11 cellular contexts compared by ENCODE assay signal in the genomic region with DNA sequence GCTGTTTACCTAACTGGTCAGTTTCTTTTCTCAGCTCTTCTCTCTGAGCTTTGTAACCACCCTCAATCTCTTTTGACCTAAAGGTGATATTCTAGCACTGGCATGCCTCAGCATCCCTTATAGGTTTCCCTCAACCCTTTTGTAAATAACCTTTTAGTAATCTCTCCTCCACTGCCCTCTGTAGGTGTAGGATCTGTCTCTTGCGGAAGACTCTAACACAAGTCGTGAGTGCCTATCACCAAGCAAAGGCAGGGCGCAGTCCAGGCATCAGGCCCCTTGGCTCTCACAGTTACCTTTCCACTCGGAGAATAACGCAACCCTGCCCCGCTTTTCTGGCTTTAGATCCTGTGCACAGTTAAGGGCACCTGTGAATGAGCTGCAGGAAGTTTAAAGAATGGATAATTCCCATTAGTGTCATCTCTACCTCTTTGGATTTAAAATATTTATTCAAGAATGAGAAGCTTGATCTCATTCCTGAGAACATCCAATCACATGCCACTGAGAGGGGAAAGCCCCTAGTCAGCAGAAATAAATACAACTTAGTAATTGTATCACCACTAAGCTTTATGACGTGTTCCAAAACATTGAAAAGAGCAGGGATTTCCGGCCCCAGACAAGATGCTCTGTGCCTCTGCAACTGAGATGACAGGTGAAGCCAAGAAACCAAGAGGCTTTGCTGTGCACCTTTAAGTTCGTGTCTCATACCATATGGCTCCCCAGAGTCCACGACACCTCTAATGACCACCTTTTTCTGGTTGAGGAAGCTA. TPM values are rescaled to one million over a fixed set of nuclear protein-coding genes. Genes with fewer than 3 reads are reported as not detected.
DNase-seq lines count a peak whose midpoint lies in the region; ATAC-seq, FAIRE-seq and TF ChIP-seq lines count a peak whose summit lies in the region.
"Had no signal": no experiment of that assay in that cellular context is flagged by ENCODE, and none has a peak within 500 bp of the region (broad histone marks: within the 10 kb centered on the region; RNA-seq: fewer than 3 reads in every experiment).

No MANE protein-coding gene starts in this region.

- TF ChIP-seq CTCF in 22Rv1 (IDR thresholded peaks at IDR 0.05) (peak; percentile 14; the same call in 1 of the 2 replicates), GM12878 (IDR thresholded peaks at IDR 0.05 in 2 of 3, conservative IDR thresholded peaks at IDR 0.05 in 1 of 3; ENCODE audit: control insufficient read depth in 2 of 3, extremely low read depth in 1 of 3, insufficient read depth in 1 of 3, low read depth in 3 of 3, low read length in 3 of 3) (no peak), ascending aorta (IDR thresholded peaks at IDR 0.05) (no peak)

- peak overlapping the region; percentile 44 for H2AFZ ChIP-seq in GM12878 (ENCODE audit: control insufficient read depth, low read depth, low read length)

- H3K27me3 ChIP-seq in GM12878 (replicated peaks in 1 of 2; ENCODE audit: control insufficient read depth in 2 of 2, insufficient read depth in 2 of 2, low read length in 1 of 2) (no peaks in the 10 kb centered on the region), ascending aorta (no peaks in the 10 kb centered on the region)

- H3K36me3 ChIP-seq in GM12878 (ENCODE audit: control insufficient read depth in 2 of 2, insufficient read depth in 2 of 2, low read length in 1 of 2) (no peaks in the 10 kb centered on the region), ascending aorta (no peaks in the 10 kb centered on the region)

- H3K9me3 ChIP-seq in GM12878 (replicated peaks; ENCODE audit: control insufficient read depth, insufficient read depth, low read length) (no peaks in the 10 kb centered on the region), ascending aorta (no peaks in the 10 kb centered on the region)

- WGBS in GM12878 (ENCODE audit: insufficient coverage, insufficient replicate concordance, low lambda C conversion rate, missing lambda C conversion rate) = 58% methylated on average over 10 of the region's 10 CpGs

- POLR2A ChIA-PET in GM12878 (lab: Charles Lee) = no interaction called here

- no peaks in the 10 kb centered on the region for H3K79me2 ChIP-seq in GM12878 (ENCODE audit: control insufficient read depth, insufficient read depth, low read length)

- DNase-seq in GM12878 (ENCODE audit: low read depth, low spot score) = no peak
- no peak for DNase-seq in mucosa of gallbladder (ENCODE audit: low spot score)
- DNase-seq in ascending aorta (ENCODE audit: low spot score in 2 of 2) = no peak
- DNase-seq in DMS 273 treated with DMSO at 0.1 percent for 48 hours (lab: John Stamatoyannopoulos, UW) = no peak
- DNase-seq in middle frontal gyrus (ENCODE audit: extremely low spot score, low spot score) = no peak
- DNase-seq: effector CD8-positive, alpha-beta T cell; kidney glomerular epithelial cell had no signal

- TF ChIP-seq EP300 in GM12878 (IDR thresholded peaks at IDR 0.05; ENCODE audit: borderline replicate concordance in 1 of 2, control insufficient read depth in 1 of 2, low read depth in 2 of 2, low read length in 2 of 2) = no peak

- in situ Hi-C loops in GM12878 (cut with MboI) = no loop called here

- SMC1A ChIA-PET in GM12878 (lab: Charles Lee; ENCODE audit: uncharacterized antibody, unreplicated experiment) = interaction anchor here (1.7 kb wide), 1 partner anchor 74 kb away, joined by 4 read pairs; no protein-coding TSS in a partner anchor

- H3K27ac ChIP-seq in 22Rv1 = no peak overlapping the region
- no peak overlapping the region for H3K27ac ChIP-seq in GM12878 (ENCODE audit: control insufficient read depth, insufficient read depth)
- H3K27ac ChIP-seq in ascending aorta = no peak overlapping the region

- no peak overlapping the region for H3K9ac ChIP-seq in GM12878 (ENCODE audit: control insufficient read depth, insufficient read depth, low read length)

- H3K4me1 ChIP-seq in GM12878 (ENCODE audit: control insufficient read depth, insufficient read depth, low read length) (peaks cover 22% of the 10 kb centered on the region), ascending aorta (peaks cover 0 to 11% of the 10 kb centered on the region in 2 donors)

- intact Hi-C loops in GM12878 (cut with micrococcal nuclease; ENCODE audit: unreplicated experiment) (no loop called here), ascending aorta (cut with DNase I) (no loop called here)

- ATAC-seq in GM18508 (IDR thresholded peaks at IDR 0.05; ENCODE audit: insufficient read depth, unreplicated experiment) = peak; percentile 38
- peak; percentile 47 for ATAC-seq in HG03280 (IDR thresholded peaks at IDR 0.05; ENCODE audit: unreplicated experiment)
- ATAC-seq in GM12878 = peak; percentile 64

- RAD21 ChIA-PET in GM12878 (lab: Charles Lee; ENCODE audit: unreplicated experiment) = no interaction called here

- no TSS peak for BruUV-seq in GM12878 (replicated peaks; lab: Mats Ljungman, UMichigan)

- FAIRE-seq in GM12878 (lab: Jason Lieb, UNC) = no peak

- no peaks in the 10 kb centered on the region for H4K20me1 ChIP-seq in GM12878 (ENCODE audit: control insufficient read depth, insufficient read depth)

- TF ChIP-seq POLR2A in GM12878 (IDR thresholded peaks at IDR 0.05; ENCODE audit: low read depth, low read length) = no peak

- 0 out of 2 replicates have a peak, but pooled peaks have one; percentile 9 for TF ChIP-seq RAD21 in GM12878 (IDR thresholded peaks at IDR 0.05; ENCODE audit: insufficient read depth, low read depth, low read length)

- no peak overlapping the region for H3K4me3 ChIP-seq in GM12878
- H3K4me3 ChIP-seq in ascending aorta = no peak overlapping the region

- CTCF ChIA-PET in GM12878 (lab: Yijun Ruan, JAX) = interaction anchor here (1.7 kb wide), 1 partner anchor 37 kb away, joined by 6 read pairs; no protein-coding TSS in a partner anchor

- no peak overlapping the region for H3K4me2 ChIP-seq in GM12878 (ENCODE audit: control insufficient read depth, insufficient read depth)

TF ChIP-seq in GM12878, 131 proteins besides CTCF, POLR2A, EP300 and RAD21:
- TF ChIP-seq POLR2AphosphoS2 (IDR thresholded peaks at IDR 0.05; ENCODE audit: low read depth, low read length) (no peak), GABPA (IDR thresholded peaks at IDR 0.05; ENCODE audit: low read depth) (0 out of 2 replicates have a peak, but pooled peaks have one; percentile 41), CREM (IDR thresholded peaks at IDR 0.05; ENCODE audit: low read depth) (peak; percentile 73; the same call in 1 of the 2 replicates), CREB1 (IDR thresholded peaks at IDR 0.05; ENCODE audit: low read depth) (peak; percentile 93), NFXL1 (IDR thresholded peaks at IDR 0.05; ENCODE audit: borderline replicate concordance) (no peak), ZNF622 (IDR thresholded peaks at IDR 0.05) (no peak)
- TF ChIP-seq, protein P1, sequence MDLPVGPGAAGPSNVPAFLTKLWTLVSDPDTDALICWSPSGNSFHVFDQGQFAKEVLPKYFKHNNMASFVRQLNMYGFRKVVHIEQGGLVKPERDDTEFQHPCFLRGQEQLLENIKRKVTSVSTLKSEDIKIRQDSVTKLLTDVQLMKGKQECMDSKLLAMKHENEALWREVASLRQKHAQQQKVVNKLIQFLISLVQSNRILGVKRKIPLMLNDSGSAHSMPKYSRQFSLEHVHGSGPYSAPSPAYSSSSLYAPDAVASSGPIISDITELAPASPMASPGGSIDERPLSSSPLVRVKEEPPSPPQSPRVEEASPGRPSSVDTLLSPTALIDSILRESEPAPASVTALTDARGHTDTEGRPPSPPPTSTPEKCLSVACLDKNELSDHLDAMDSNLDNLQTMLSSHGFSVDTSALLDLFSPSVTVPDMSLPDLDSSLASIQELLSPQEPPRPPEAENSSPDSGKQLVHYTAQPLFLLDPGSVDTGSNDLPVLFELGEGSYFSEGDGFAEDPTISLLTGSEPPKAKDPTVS (IDR thresholded peaks at IDR 0.05; ENCODE audit: low read depth, low read length) = no peak
TF ChIP-seq in GM12878: peak in this region for 3.

RNA-seq across cellular contexts. Expression of a gene that starts 58.8 kb away (rescaled TPM):
- not detected in 2 replicates for total RNA-seq in GM12878 (2013; cell fraction: nucleolus; rRNA removed)
- total RNA-seq in GM12878 (2014; rRNA removed) (0.27 and 0.40 TPM in 2 replicates), GM12878 (2014; rRNA removed; fragmentation: Illumina TruSeq; extraction: Trizol) (0.27 and 0.60 TPM in 2 replicates), GM12878 (2021) (not detected in 2 replicates), mucosa of gallbladder (0.63 TPM), ascending aorta (not detected)
- not detected for polyA plus RNA-seq in GM12878 (2011; ENCODE audit: low read depth)
- polyA plus RNA-seq in GM12878 (2011; rRNA removed) (0.61 and 0.73 TPM in 2 replicates), GM12878 (2014; fragmentation: Illumina TruSeq; extraction: Trizol) (0.13 and 2.4 TPM in 2 replicates), GM12878 (2014; fragmentation: Nextera tagmentation; extraction: Ambion mirVana) (1 to 10 TPM in 1 of 2 experiments, under 1 TPM in 1; 0.61 to 1.0 TPM), GM12878 (2014; rRNA removed) (0.30 and 0.49 TPM in 2 replicates), GM12878 (2016; fragmentation: Nextera tagmentation; extraction: Ambion mirVana) (under 1 TPM; 0.66 to 0.88 TPM)
- 0.81 and 1.3 TPM in 2 replicates for polyA plus RNA-seq in GM12878 (2011; cell fraction: cytosol; rRNA removed)
- 0.39 TPM in 1 of 2 replicates, not detected in the other for polyA plus RNA-seq in GM12878 (2011; cell fraction: nucleus; rRNA removed)
- polyA plus RNA-seq in GM12878 (2012) = 0.58 and 0.86 TPM in 2 replicates
- not detected in 2 replicates for polyA minus RNA-seq in GM12878 (2011; rRNA and poly(A)+ RNA removed)
- not detected in 2 replicates for polyA minus RNA-seq in GM12878 (2011; cell fraction: cytosol; rRNA and poly(A)+ RNA removed)
- polyA minus RNA-seq in GM12878 (2011; cell fraction: nucleus; rRNA and poly(A)+ RNA removed) = not detected in 2 replicates
- total RNA-seq: myocyte had no signal
